ENCODE assay signal across 1 cellular context in the genomic region with DNA sequence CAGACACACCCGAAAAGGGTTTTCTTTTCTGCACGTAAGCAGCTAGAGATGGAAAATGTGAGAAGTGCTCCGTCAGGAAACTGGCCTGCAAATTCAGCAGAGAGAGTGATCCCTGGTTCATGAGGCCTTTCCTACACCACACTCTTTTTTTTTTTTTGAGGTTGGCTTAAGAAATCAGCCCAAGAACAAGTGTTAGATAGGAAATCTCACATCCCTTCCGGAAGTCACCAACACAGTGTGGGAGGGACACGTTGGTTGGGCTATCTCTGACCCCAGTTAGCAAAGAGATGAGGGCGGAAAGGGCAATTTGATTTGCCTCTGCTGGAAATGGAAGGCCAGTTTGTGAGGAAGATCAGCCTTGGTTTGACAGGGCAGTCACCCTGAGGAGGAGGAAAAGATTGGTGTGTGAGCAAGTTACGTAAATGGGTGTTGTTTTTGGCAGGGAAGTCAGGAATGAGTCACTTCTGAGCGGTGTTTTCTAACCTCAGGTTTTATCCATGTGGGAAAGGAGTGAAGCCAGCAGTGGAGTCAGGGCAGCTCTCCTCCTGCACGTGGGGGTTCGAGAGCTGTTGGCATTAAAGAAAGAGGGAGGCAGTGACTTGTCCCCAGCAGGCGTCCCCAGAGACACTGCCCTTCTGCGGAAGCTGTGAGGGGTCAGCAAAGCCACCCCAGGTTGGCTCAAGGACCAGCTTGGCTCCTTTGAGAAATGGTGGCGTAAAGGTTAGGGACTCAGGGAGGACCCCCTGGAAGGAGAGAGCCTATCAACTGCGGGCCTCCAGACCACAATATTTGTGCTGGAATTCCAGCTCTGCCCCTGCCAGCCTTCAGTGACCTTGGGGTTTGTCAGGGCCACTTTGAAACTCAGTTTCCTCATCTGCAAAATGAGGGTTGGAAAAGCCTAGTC.
TF ChIP-seq lines count a peak whose summit lies in the region.

No MANE protein-coding gene starts in this region.

TF ChIP-seq in K562, 482 proteins besides CTCF, POLR2A, EP300 and RAD21 (continued from another document and continues in another):
- TF ChIP-seq, protein P1, sequence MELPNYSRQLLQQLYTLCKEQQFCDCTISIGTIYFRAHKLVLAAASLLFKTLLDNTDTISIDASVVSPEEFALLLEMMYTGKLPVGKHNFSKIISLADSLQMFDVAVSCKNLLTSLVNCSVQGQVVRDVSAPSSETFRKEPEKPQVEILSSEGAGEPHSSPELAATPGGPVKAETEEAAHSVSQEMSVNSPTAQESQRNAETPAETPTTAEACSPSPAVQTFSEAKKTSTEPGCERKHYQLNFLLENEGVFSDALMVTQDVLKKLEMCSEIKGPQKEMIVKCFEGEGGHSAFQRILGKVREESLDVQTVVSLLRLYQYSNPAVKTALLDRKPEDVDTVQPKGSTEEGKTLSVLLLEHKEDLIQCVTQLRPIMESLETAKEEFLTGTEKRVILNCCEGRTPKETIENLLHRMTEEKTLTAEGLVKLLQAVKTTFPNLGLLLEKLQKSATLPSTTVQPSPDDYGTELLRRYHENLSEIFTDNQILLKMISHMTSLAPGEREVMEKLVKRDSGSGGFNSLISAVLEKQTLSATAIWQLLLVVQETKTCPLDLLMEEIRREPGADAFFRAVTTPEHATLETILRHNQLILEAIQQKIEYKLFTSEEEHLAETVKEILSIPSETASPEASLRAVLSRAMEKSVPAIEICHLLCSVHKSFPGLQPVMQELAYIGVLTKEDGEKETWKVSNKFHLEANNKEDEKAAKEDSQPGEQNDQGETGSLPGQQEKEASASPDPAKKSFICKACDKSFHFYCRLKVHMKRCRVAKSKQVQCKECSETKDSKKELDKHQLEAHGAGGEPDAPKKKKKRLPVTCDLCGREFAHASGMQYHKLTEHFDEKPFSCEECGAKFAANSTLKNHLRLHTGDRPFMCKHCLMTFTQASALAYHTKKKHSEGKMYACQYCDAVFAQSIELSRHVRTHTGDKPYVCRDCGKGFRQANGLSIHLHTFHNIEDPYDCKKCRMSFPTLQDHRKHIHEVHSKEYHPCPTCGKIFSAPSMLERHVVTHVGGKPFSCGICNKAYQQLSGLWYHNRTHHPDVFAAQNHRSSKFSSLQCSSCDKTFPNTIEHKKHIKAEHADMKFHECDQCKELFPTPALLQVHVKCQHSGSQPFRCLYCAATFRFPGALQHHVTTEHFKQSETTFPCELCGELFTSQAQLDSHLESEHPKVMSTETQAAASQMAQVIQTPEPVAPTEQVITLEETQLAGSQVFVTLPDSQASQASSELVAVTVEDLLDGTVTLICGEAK (IDR thresholded peaks at IDR 0.05): peak; percentile 73
- TF ChIP-seq, protein P1 (CRISPR knock-in tag; IDR thresholded peaks at IDR 0.05): no peak
- TF ChIP-seq WHSC1 (IDR thresholded peaks at IDR 0.05; ENCODE audit: low read length) (no peak), CBFB (CRISPR knock-in tag; IDR thresholded peaks at IDR 0.05) (no peak), BRD9 (IDR thresholded peaks at IDR 0.05; ENCODE audit: low read depth, partially characterized antibody) (peak; percentile 92), KLF1 (tag; IDR thresholded peaks at IDR 0.05) (peak; percentile 5), HMG20A (CRISPR knock-in tag; conservative IDR thresholded peaks at IDR 0.05) (no peak), MECOM (CRISPR knock-in tag; IDR thresholded peaks at IDR 0.05) (peak; percentile 74), RCOR1 (IDR thresholded peaks at IDR 0.05; ENCODE audit: borderline replicate concordance in 1 of 2, low read depth in 2 of 2, low read length in 2 of 2) (peak; percentile 83 to 98; a peak in 3 of 4 replicates), NCOR1 (IDR thresholded peaks at IDR 0.05) (peak; percentile 88), JUND (IDR thresholded peaks at IDR 0.05; ENCODE audit: borderline replicate concordance, low read depth, low read length) (peak; percentile 96), JUND (tag; IDR thresholded peaks at IDR 0.05; ENCODE audit: borderline replicate concordance, low read depth, low read length) (peak; percentile 94; the same call in 2 of the 3 replicates), ETV1 (tag; conservative IDR thresholded peaks at IDR 0.05; ENCODE audit: low read depth) (peak; percentile 99), MAFK (IDR thresholded peaks at IDR 0.05; ENCODE audit: low read length) (no peak; the same call in 1 of the 2 replicates), GATA2 (CRISPR knock-in tag; IDR thresholded peaks at IDR 0.05) (peak; percentile 81), ERF (CRISPR knock-in tag; IDR thresholded peaks at IDR 0.05) (no peak), ZNF3 (CRISPR knock-in tag; IDR thresholded peaks at IDR 0.05) (no peak), SRF (CRISPR knock-in tag; IDR thresholded peaks at IDR 0.05) (peak in 1 of 2 experiments; percentile 2; a peak in 1 of 4 replicates), HDAC8 (tag; IDR thresholded peaks at IDR 0.05) (peak; percentile 56; the same call in 1 of the 2 replicates), NR1H2 (CRISPR knock-in tag; IDR thresholded peaks at IDR 0.05) (no peak), DMBX1 (CRISPR knock-in tag; IDR thresholded peaks at IDR 0.05; ENCODE audit: borderline replicate concordance) (peak; percentile 75), ZNF778 (CRISPR knock-in tag; IDR thresholded peaks at IDR 0.05) (no peak), HSF4 (CRISPR knock-in tag; IDR thresholded peaks at IDR 0.05; ENCODE audit: borderline replicate concordance) (0 out of 2 replicates have a peak, but pooled peaks have one; percentile 46), TCF7L2 (IDR thresholded peaks at IDR 0.05; ENCODE audit: low read depth, low read length) (no peak), KDM1A (IDR thresholded peaks at IDR 0.05) (peak; percentile 99), SP2 (IDR thresholded peaks at IDR 0.05; ENCODE audit: extremely low read depth, low read depth, low read length, poor library complexity, severe bottlenecking) (no peak), TFAM (CRISPR knock-in tag; conservative IDR thresholded peaks at IDR 0.05) (no peak), ZNF57 (CRISPR knock-in tag; IDR thresholded peaks at IDR 0.05) (no peak), NCOA4 (IDR thresholded peaks at IDR 0.05; ENCODE audit: partially characterized antibody) (no peak)
- TF ChIP-seq, protein P2, sequence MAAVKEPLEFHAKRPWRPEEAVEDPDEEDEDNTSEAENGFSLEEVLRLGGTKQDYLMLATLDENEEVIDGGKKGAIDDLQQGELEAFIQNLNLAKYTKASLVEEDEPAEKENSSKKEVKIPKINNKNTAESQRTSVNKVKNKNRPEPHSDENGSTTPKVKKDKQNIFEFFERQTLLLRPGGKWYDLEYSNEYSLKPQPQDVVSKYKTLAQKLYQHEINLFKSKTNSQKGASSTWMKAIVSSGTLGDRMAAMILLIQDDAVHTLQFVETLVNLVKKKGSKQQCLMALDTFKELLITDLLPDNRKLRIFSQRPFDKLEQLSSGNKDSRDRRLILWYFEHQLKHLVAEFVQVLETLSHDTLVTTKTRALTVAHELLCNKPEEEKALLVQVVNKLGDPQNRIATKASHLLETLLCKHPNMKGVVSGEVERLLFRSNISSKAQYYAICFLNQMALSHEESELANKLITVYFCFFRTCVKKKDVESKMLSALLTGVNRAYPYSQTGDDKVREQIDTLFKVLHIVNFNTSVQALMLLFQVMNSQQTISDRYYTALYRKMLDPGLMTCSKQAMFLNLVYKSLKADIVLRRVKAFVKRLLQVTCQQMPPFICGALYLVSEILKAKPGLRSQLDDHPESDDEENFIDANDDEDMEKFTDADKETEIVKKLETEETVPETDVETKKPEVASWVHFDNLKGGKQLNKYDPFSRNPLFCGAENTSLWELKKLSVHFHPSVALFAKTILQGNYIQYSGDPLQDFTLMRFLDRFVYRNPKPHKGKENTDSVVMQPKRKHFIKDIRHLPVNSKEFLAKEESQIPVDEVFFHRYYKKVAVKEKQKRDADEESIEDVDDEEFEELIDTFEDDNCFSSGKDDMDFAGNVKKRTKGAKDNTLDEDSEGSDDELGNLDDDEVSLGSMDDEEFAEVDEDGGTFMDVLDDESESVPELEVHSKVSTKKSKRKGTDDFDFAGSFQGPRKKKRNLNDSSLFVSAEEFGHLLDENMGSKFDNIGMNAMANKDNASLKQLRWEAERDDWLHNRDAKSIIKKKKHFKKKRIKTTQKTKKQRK (IDR thresholded peaks at IDR 0.05; ENCODE audit: borderline replicate concordance, low read depth, low read length): no peak
- TF ChIP-seq, protein P3, sequence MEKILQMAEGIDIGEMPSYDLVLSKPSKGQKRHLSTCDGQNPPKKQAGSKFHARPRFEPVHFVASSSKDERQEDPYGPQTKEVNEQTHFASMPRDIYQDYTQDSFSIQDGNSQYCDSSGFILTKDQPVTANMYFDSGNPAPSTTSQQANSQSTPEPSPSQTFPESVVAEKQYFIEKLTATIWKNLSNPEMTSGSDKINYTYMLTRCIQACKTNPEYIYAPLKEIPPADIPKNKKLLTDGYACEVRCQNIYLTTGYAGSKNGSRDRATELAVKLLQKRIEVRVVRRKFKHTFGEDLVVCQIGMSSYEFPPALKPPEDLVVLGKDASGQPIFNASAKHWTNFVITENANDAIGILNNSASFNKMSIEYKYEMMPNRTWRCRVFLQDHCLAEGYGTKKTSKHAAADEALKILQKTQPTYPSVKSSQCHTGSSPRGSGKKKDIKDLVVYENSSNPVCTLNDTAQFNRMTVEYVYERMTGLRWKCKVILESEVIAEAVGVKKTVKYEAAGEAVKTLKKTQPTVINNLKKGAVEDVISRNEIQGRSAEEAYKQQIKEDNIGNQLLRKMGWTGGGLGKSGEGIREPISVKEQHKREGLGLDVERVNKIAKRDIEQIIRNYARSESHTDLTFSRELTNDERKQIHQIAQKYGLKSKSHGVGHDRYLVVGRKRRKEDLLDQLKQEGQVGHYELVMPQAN (IDR thresholded peaks at IDR 0.05; ENCODE audit: borderline replicate concordance): peak; percentile 45; the same call in 1 of the 2 replicates
- TF ChIP-seq, protein P4, sequence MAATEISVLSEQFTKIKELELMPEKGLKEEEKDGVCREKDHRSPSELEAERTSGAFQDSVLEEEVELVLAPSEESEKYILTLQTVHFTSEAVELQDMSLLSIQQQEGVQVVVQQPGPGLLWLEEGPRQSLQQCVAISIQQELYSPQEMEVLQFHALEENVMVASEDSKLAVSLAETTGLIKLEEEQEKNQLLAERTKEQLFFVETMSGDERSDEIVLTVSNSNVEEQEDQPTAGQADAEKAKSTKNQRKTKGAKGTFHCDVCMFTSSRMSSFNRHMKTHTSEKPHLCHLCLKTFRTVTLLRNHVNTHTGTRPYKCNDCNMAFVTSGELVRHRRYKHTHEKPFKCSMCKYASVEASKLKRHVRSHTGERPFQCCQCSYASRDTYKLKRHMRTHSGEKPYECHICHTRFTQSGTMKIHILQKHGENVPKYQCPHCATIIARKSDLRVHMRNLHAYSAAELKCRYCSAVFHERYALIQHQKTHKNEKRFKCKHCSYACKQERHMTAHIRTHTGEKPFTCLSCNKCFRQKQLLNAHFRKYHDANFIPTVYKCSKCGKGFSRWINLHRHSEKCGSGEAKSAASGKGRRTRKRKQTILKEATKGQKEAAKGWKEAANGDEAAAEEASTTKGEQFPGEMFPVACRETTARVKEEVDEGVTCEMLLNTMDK (IDR thresholded peaks at IDR 0.05; ENCODE audit: borderline replicate concordance, insufficient read depth, low read depth, low read length, poor library complexity, severe bottlenecking): no peak
- TF ChIP-seq, protein P5, sequence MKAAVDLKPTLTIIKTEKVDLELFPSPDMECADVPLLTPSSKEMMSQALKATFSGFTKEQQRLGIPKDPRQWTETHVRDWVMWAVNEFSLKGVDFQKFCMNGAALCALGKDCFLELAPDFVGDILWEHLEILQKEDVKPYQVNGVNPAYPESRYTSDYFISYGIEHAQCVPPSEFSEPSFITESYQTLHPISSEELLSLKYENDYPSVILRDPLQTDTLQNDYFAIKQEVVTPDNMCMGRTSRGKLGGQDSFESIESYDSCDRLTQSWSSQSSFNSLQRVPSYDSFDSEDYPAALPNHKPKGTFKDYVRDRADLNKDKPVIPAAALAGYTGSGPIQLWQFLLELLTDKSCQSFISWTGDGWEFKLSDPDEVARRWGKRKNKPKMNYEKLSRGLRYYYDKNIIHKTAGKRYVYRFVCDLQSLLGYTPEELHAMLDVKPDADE (conservative IDR thresholded peaks at IDR 0.05; ENCODE audit: control insufficient read depth, low read depth, low read length): 0 out of 2 replicates have a peak, but pooled peaks have one; percentile 54
- TF ChIP-seq, protein P6, sequence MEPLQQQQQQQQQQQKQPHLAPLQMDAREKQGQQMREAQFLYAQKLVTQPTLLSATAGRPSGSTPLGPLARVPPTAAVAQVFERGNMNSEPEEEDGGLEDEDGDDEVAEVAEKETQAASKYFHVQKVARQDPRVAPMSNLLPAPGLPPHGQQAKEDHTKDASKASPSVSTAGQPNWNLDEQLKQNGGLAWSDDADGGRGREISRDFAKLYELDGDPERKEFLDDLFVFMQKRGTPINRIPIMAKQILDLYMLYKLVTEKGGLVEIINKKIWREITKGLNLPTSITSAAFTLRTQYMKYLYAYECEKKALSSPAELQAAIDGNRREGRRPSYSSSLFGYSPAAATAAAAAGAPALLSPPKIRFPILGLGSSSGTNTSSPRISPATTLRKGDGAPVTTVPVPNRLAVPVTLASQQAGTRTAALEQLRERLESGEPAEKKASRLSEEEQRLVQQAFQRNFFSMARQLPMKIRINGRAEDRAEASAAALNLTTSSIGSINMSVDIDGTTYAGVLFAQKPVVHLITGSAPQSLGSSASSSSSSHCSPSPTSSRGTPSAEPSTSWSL (CRISPR knock-in tag; IDR thresholded peaks at IDR 0.05; ENCODE audit: borderline replicate concordance): no peak
